Comparison of ENCODE assay signal across 8 cellular contexts in the genomic region with DNA sequence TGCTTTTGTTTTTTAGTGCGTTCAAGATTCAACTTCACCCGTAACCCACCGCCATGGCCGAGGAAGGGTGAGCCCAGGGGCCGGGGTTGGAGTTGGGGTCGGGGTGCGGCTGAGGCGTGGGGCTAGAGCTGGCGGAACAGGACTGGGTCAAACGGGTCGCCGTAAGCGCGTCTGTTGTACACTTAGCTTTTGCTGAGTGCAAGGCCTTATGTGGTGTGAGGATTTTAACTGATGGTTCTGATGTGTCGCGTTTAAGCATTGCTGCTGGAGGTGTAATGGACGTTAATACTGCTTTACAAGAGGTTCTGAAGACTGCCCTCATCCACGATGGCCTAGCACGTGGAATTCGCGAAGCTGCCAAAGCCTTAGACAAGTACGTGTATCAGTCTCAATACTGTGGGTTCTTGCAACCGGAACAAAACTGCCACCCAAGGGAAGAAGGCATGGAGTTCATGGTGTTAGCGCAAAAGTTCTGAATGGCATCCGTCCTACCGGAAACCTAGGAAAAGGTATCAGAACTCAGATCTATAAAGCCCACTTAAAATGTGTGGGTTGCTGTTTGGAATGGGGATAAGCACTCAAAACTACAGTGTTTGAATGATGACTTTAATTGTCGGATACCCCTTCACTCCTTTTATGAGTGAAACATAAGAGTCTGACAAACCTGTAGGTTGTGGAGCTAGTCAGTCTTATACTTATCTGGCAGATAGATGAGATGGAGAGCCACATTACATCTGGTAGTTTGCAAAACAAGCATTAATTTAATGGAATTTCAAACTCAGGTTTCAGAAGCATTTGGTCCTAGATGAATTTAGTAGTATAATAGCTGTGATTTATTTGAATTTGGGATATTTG. TPM values are rescaled to one million over a fixed set of nuclear protein-coding genes. Genes with fewer than 3 reads are reported as not detected.
DNase-seq lines count a peak whose midpoint lies in the region; ATAC-seq and TF ChIP-seq lines count a peak whose summit lies in the region.

No MANE protein-coding gene starts in this region.

- H3K27ac Mint-ChIP-seq in CD14-positive monocyte = peak overlapping the region; percentile 93 to 97 (median 95)
- peak overlapping the region; percentile 98 for H3K27ac Mint-ChIP-seq in activated naive CD8-positive, alpha-beta T cell treated with anti-CD3 and anti-CD28 coated beads, Interleukin-2, amount 10 ng/mL, durations not matched to agents 7 days and 5 days
- H3K27ac Mint-ChIP-seq in stimulated activated naive CD8-positive, alpha-beta T cell treated with anti-CD3 and anti-CD28 coated beads, Interleukin-15, Interleukin-2, amounts not matched to agents 100 ng/mL and 50 ng/mL, for 24 hours = peak overlapping the region; percentile 99

- POLR2A ChIA-PET in activated naive CD8-positive, alpha-beta T cell treated with anti-CD3 and anti-CD28 coated beads, Interleukin-2, amount 10 ng/mL, durations not matched to agents 7 days and 5 days (lab: Charles Lee) = interaction anchor here (0.7 to 8.6 kb wide), 20 partner anchors 8 to 302 kb away, joined by 3 to 112 read pairs (median 4); a partner anchor contains a TSS

- peaks cover 51% of the 10 kb centered on the region for H3K36me3 ChIP-seq in iPS-20b (ENCODE audit: insufficient read depth, low read depth, low read length)

- intact Hi-C loops in CD14-positive monocyte (cut with micrococcal nuclease) = loop anchor here in 1 of 2 donors (5.0 kb wide), 2 partner anchors 148 to 303 kb away; a partner anchor contains a TSS

- H3K4me3 ChIP-seq in Jurkat, Clone E6-1 (ENCODE audit: low read length) = peak overlapping the region; percentile 93
- peak overlapping the region; percentile 99 for H3K4me3 ChIP-seq in iPS-20b (ENCODE audit: low read length)

- no peak for DNase-seq in CD14-positive monocyte (ENCODE audit: low spot score)
- no peak for DNase-seq in Jurkat, Clone E6-1 (ENCODE audit: low read depth, low spot score)
- DNase-seq in activated naive CD8-positive, alpha-beta T cell treated with anti-CD3 and anti-CD28 coated beads, Interleukin-2, amount 10 ng/mL, durations not matched to agents 7 days and 5 days = no peak
- DNase-seq in ACHN = no peak
- DNase-seq in NCI-H1417 treated with DMSO at 0.1 percent for 48 hours (lab: John Stamatoyannopoulos, UW) = no peak

- H3K4me1 ChIP-seq in iPS-20b (ENCODE audit: insufficient read depth, low read length) = peaks cover 6% of the 10 kb centered on the region; the same call in 1 of the 2 replicates

- H3K36me3 Mint-ChIP-seq in CD14-positive monocyte = peaks cover 42 to 44% of the 10 kb centered on the region in 2 donors
- H3K36me3 Mint-ChIP-seq in activated naive CD8-positive, alpha-beta T cell treated with anti-CD3 and anti-CD28 coated beads, Interleukin-2, amount 10 ng/mL, durations not matched to agents 7 days and 5 days = peaks cover 41% of the 10 kb centered on the region
- peaks cover 56% of the 10 kb centered on the region for H3K36me3 Mint-ChIP-seq in stimulated activated naive CD8-positive, alpha-beta T cell treated with anti-CD3 and anti-CD28 coated beads, Interleukin-15, Interleukin-2, amounts not matched to agents 100 ng/mL and 50 ng/mL, for 24 hours (ENCODE audit: low read depth)

- H3K9me3 Mint-ChIP-seq in CD14-positive monocyte = peaks cover 0 to 3% (median 0%) of the 10 kb centered on the region in 7 donors
- H3K9me3 Mint-ChIP-seq in activated naive CD8-positive, alpha-beta T cell treated with anti-CD3 and anti-CD28 coated beads, Interleukin-2, amount 10 ng/mL, durations not matched to agents 7 days and 5 days = no peaks in the 10 kb centered on the region
- no peaks in the 10 kb centered on the region for H3K9me3 Mint-ChIP-seq in stimulated activated naive CD8-positive, alpha-beta T cell treated with anti-CD3 and anti-CD28 coated beads, Interleukin-15, Interleukin-2, amounts not matched to agents 100 ng/mL and 50 ng/mL, for 24 hours

- in situ Hi-C loops in ACHN (cut with HindIII; ENCODE audit: low pct_ligation_motif_present, low pct_unique_long_range_greater_than_20kb, low sequenced_read_pairs) = no loop called here

- peak overlapping the region; percentile 99 for H3K9ac ChIP-seq in iPS-20b (ENCODE audit: low read depth, low read length)

- peak overlapping the region; percentile 86 for H3K27ac ChIP-seq in iPS-20b (ENCODE audit: low read length)

- peaks cover 0 to 4% (median 0%) of the 10 kb centered on the region in 3 donors for H3K27me3 Mint-ChIP-seq in CD14-positive monocyte (ENCODE audit: low read depth in 3 of 3)
- peaks cover 3% of the 10 kb centered on the region for H3K27me3 Mint-ChIP-seq in activated naive CD8-positive, alpha-beta T cell treated with anti-CD3 and anti-CD28 coated beads, Interleukin-2, amount 10 ng/mL, durations not matched to agents 7 days and 5 days
- H3K27me3 Mint-ChIP-seq in stimulated activated naive CD8-positive, alpha-beta T cell treated with anti-CD3 and anti-CD28 coated beads, Interleukin-15, Interleukin-2, amounts not matched to agents 100 ng/mL and 50 ng/mL, for 24 hours = no peaks in the 10 kb centered on the region

- peaks cover 28% of the 10 kb centered on the region for H3K4me1 Mint-ChIP-seq in CD14-positive monocyte
- H3K4me1 Mint-ChIP-seq in activated naive CD8-positive, alpha-beta T cell treated with anti-CD3 and anti-CD28 coated beads, Interleukin-2, amount 10 ng/mL, durations not matched to agents 7 days and 5 days = peaks cover 37% of the 10 kb centered on the region
- H3K4me1 Mint-ChIP-seq in stimulated activated naive CD8-positive, alpha-beta T cell treated with anti-CD3 and anti-CD28 coated beads, Interleukin-15, Interleukin-2, amounts not matched to agents 100 ng/mL and 50 ng/mL, for 24 hours (ENCODE audit: low read depth) = peaks cover 67% of the 10 kb centered on the region

- H3K4me3 Mint-ChIP-seq in CD14-positive monocyte = peak overlapping the region; percentile 95 to 98
- H3K4me3 Mint-ChIP-seq in activated naive CD8-positive, alpha-beta T cell treated with anti-CD3 and anti-CD28 coated beads, Interleukin-2, amount 10 ng/mL, durations not matched to agents 7 days and 5 days = peak overlapping the region; percentile 90
- H3K4me3 Mint-ChIP-seq in stimulated activated naive CD8-positive, alpha-beta T cell treated with anti-CD3 and anti-CD28 coated beads, Interleukin-15, Interleukin-2, amounts not matched to agents 100 ng/mL and 50 ng/mL, for 24 hours = peak overlapping the region; percentile 99

- TF ChIP-seq CTCF in CD14-positive monocyte (IDR thresholded peaks at IDR 0.05) = no peak

- peak; percentile 16 for ATAC-seq in GM21515 (IDR thresholded peaks at IDR 0.05; ENCODE audit: unreplicated experiment)
- ATAC-seq in activated naive CD8-positive, alpha-beta T cell treated with anti-CD3 and anti-CD28 coated beads, Interleukin-2, amount 10 ng/mL, durations not matched to agents 7 days and 5 days (ENCODE audit: low read depth) = peak; percentile 11

- H3K9me3 ChIP-seq in iPS-20b (ENCODE audit: insufficient read depth, low read depth, low read length) = no peaks in the 10 kb centered on the region

- no peaks in the 10 kb centered on the region for H3K27me3 ChIP-seq in iPS-20b (ENCODE audit: insufficient read depth, low read length)

RNA-seq across cellular contexts. Expression of a gene that starts 0.6 kb away (rescaled TPM):
- polyA plus RNA-seq in CD14-positive monocyte = 100 to 1,000 TPM; 599 to 618 TPM
- 3,151 TPM for polyA plus RNA-seq in Jurkat, Clone E6-1 (2012; ENCODE audit: insufficient read depth, insufficient read length)
- total RNA-seq in activated naive CD8-positive, alpha-beta T cell treated with anti-CD3 and anti-CD28 coated beads, Interleukin-2, amount 10 ng/mL, durations not matched to agents 7 days and 5 days = 1,000 to 10,000 TPM; 1,453 to 1,569 TPM

RNA-seq across cellular contexts. Expression of a gene that starts 16.5 kb away (rescaled TPM):
- polyA plus RNA-seq in CD14-positive monocyte = 10 to 100 TPM; 24.8 to 36.6 TPM
- polyA plus RNA-seq in Jurkat, Clone E6-1 (2012; ENCODE audit: insufficient read depth, insufficient read length) = 13.0 TPM
- 1 to 10 TPM; 8.3 to 8.8 TPM for total RNA-seq in activated naive CD8-positive, alpha-beta T cell treated with anti-CD3 and anti-CD28 coated beads, Interleukin-2, amount 10 ng/mL, durations not matched to agents 7 days and 5 days

RNA-seq across cellular contexts. Expression of a gene that starts 57.2 kb away (rescaled TPM):
- 100 to 1,000 TPM; 359 to 394 TPM for polyA plus RNA-seq in CD14-positive monocyte
- 0.49 TPM for polyA plus RNA-seq in Jurkat, Clone E6-1 (2012; ENCODE audit: insufficient read depth, insufficient read length)
- total RNA-seq in activated naive CD8-positive, alpha-beta T cell treated with anti-CD3 and anti-CD28 coated beads, Interleukin-2, amount 10 ng/mL, durations not matched to agents 7 days and 5 days = 10 to 100 TPM; 30.4 to 31.5 TPM
